8 cellular contexts compared by ENCODE assay signal in genomic region chr12:57745485-57745881, GRCh38. TPM values are rescaled to one million over a fixed set of nuclear protein-coding genes. Genes with fewer than 3 reads are reported as not detected.
DNase-seq lines count a peak whose midpoint lies in the region; ATAC-seq, FAIRE-seq and TF ChIP-seq lines count a peak whose summit lies in the region.

No MANE protein-coding gene starts in this region.

- 19 to 24% methylated on average over 8 of the region's 8 CpGs for WGBS in testis, 2 donors

- no peaks in the 10 kb centered on the region for H3K27me3 ChIP-seq in testis

- H3K4me3 ChIP-seq in kidney (ENCODE audit: low read length in 2 of 2) (peak overlapping the region; percentile 96), testis (peak overlapping the region; percentile 73)

- H3K27ac ChIP-seq in kidney (ENCODE audit: low read depth in 2 of 2, low read length in 2 of 2) (peak overlapping the region; percentile 95 to 98), testis (peak overlapping the region; percentile 85 to 97)

- DNase-seq in activated CD4-positive, alpha-beta T cell treated with anti-CD3 and anti-CD28 coated beads, Interleukin-2, amount 10 ng/mL, durations not matched to agents 7 days and 5 days: no peak
- DNase-seq in activated CD4-positive, alpha-beta T cell treated with anti-CD3 and anti-CD28 coated beads, Interleukin-2, amount 50 U/mL, for 1 hour: no peak
- DNase-seq in activated naive CD8-positive, alpha-beta T cell treated with anti-CD3 and anti-CD28 coated beads, Interleukin-2, amount 50 U/mL, for 24 hours: no peak
- DNase-seq in kidney: peak; percentile 59
- DNase-seq in testis: no peak
- DNase-seq in NCI-H82 (lab: John Stamatoyannopoulos, UW): no peak
- no peak for DNase-seq in D341Med (ENCODE audit: low spot score)
- no peak for DNase-seq in NAMALWA (ENCODE audit: low spot score)

- peaks cover 44% of the 10 kb centered on the region for H3K36me3 Mint-ChIP-seq in activated CD4-positive, alpha-beta T cell treated with anti-CD3 and anti-CD28 coated beads, Interleukin-2, amount 10 ng/mL, durations not matched to agents 7 days and 5 days (ENCODE audit: low read depth)
- H3K36me3 Mint-ChIP-seq in activated naive CD8-positive, alpha-beta T cell treated with anti-CD3 and anti-CD28 coated beads, Interleukin-2, amount 50 U/mL, for 24 hours (ENCODE audit: low read depth): peaks cover 38% of the 10 kb centered on the region

- intact Hi-C loops in kidney (cut with DNase I): no loop called here
- intact Hi-C loops in testis (cut with DNase I; ENCODE audit: low total_unique reads): no loop called here

- peak overlapping the region; percentile 81 for H3K4me3 Mint-ChIP-seq in activated CD4-positive, alpha-beta T cell treated with anti-CD3 and anti-CD28 coated beads, Interleukin-2, amount 10 ng/mL, durations not matched to agents 7 days and 5 days
- peak overlapping the region; percentile 89 for H3K4me3 Mint-ChIP-seq in activated naive CD8-positive, alpha-beta T cell treated with anti-CD3 and anti-CD28 coated beads, Interleukin-2, amount 50 U/mL, for 24 hours

- H3K9ac ChIP-seq in kidney (ENCODE audit: low read length in 2 of 2): peak overlapping the region; percentile 96 to 97

- peaks cover 60% of the 10 kb centered on the region for H3K4me1 Mint-ChIP-seq in activated CD4-positive, alpha-beta T cell treated with anti-CD3 and anti-CD28 coated beads, Interleukin-2, amount 10 ng/mL, durations not matched to agents 7 days and 5 days
- peaks cover 58% of the 10 kb centered on the region for H3K4me1 Mint-ChIP-seq in activated naive CD8-positive, alpha-beta T cell treated with anti-CD3 and anti-CD28 coated beads, Interleukin-2, amount 50 U/mL, for 24 hours

- H3K9me3 Mint-ChIP-seq in activated CD4-positive, alpha-beta T cell treated with anti-CD3 and anti-CD28 coated beads, Interleukin-2, amount 10 ng/mL, durations not matched to agents 7 days and 5 days: no peaks in the 10 kb centered on the region
- no peaks in the 10 kb centered on the region for H3K9me3 Mint-ChIP-seq in activated naive CD8-positive, alpha-beta T cell treated with anti-CD3 and anti-CD28 coated beads, Interleukin-2, amount 50 U/mL, for 24 hours

- peak overlapping the region; percentile 92 for H3K27ac Mint-ChIP-seq in activated CD4-positive, alpha-beta T cell treated with anti-CD3 and anti-CD28 coated beads, Interleukin-2, amount 10 ng/mL, durations not matched to agents 7 days and 5 days
- H3K27ac Mint-ChIP-seq in activated naive CD8-positive, alpha-beta T cell treated with anti-CD3 and anti-CD28 coated beads, Interleukin-2, amount 50 U/mL, for 24 hours: peak overlapping the region; percentile 92

- CTCF ChIA-PET in activated CD4-positive, alpha-beta T cell treated with anti-CD3 and anti-CD28 coated beads, Interleukin-2, amount 10 ng/mL, durations not matched to agents 7 days and 5 days (lab: Charles Lee): interaction anchor here (1.0 to 2.2 kb wide), 4 partner anchors 11 to 162 kb away, joined by 3 to 6 read pairs (median 4); no protein-coding TSS in a partner anchor

- ATAC-seq in activated naive CD8-positive, alpha-beta T cell treated with anti-CD3 and anti-CD28 coated beads, Interleukin-2, amount 50 U/mL, for 24 hours: no peak

- peaks cover 5 to 6% of the 10 kb centered on the region in 2 donors for H3K4me1 ChIP-seq in kidney (ENCODE audit: control insufficient read depth in 1 of 2, insufficient read depth in 1 of 2, low read depth in 1 of 2, low read length in 2 of 2)
- H3K4me1 ChIP-seq in testis: peaks cover 4% of the 10 kb centered on the region

- H3K9me3 ChIP-seq in kidney (ENCODE audit: control insufficient read depth in 1 of 2, low read length in 2 of 2): no peaks in the 10 kb centered on the region
- H3K9me3 ChIP-seq in testis: no peaks in the 10 kb centered on the region

- H3K36me3 ChIP-seq in kidney (ENCODE audit: control insufficient read depth in 1 of 2, insufficient read depth in 2 of 2, low read length in 2 of 2) (peaks cover 7 to 16% of the 10 kb centered on the region in 2 donors), testis (ENCODE audit: low read depth, missing control alignments) (peaks cover 6% of the 10 kb centered on the region)

- no peaks in the 10 kb centered on the region for H3K27me3 Mint-ChIP-seq in activated CD4-positive, alpha-beta T cell treated with anti-CD3 and anti-CD28 coated beads, Interleukin-2, amount 10 ng/mL, durations not matched to agents 7 days and 5 days
- H3K27me3 Mint-ChIP-seq in activated naive CD8-positive, alpha-beta T cell treated with anti-CD3 and anti-CD28 coated beads, Interleukin-2, amount 50 U/mL, for 24 hours: no peaks in the 10 kb centered on the region

- no peak for TF ChIP-seq POLR2A in testis (IDR thresholded peaks at IDR 0.05)

- FAIRE-seq in kidney (lab: Jason Lieb, UNC): no peak

- POLR2A ChIA-PET in activated CD4-positive, alpha-beta T cell treated with anti-CD3 and anti-CD28 coated beads, Interleukin-2, amount 10 ng/mL, durations not matched to agents 7 days and 5 days (lab: Charles Lee): no interaction called here

- TF ChIP-seq CTCF in kidney (IDR thresholded peaks at IDR 0.05; ENCODE audit: borderline replicate concordance, extremely low read depth, insufficient read depth) (no peak), testis (IDR thresholded peaks at IDR 0.05) (no peak)

RNA-seq across cellular contexts. Expression of gene TSPAN31, which starts 0.6 kb away (rescaled TPM):
- total RNA-seq in activated CD4-positive, alpha-beta T cell treated with anti-CD3 and anti-CD28 coated beads, Interleukin-2, amount 10 ng/mL, durations not matched to agents 7 days and 5 days: 10 to 100 TPM; 18.6 to 22.3 TPM
- total RNA-seq in kidney: 53.3 TPM
- 60.1 TPM for polyA plus RNA-seq in kidney (ENCODE audit: insufficient read depth, low read depth, low replicate concordance)
- 10 to 100 TPM; 25.4 to 33.0 TPM for total RNA-seq in testis
- 30.8 TPM for polyA plus RNA-seq in testis (ENCODE audit: insufficient read depth, low read depth, low replicate concordance)

RNA-seq across cellular contexts. Expression of gene CDK4, which starts 6.6 kb away (rescaled TPM):
- total RNA-seq in activated CD4-positive, alpha-beta T cell treated with anti-CD3 and anti-CD28 coated beads, Interleukin-2, amount 10 ng/mL, durations not matched to agents 7 days and 5 days: 100 to 1,000 TPM in 1 of 2 experiments, 10 to 100 TPM in 1; 84.4 to 104 TPM
- total RNA-seq in kidney: 69.1 TPM
- polyA plus RNA-seq in kidney (ENCODE audit: insufficient read depth, low read depth, low replicate concordance): 118 TPM
- total RNA-seq in testis: 10 to 100 TPM; 47.0 to 73.5 TPM
- 64.4 TPM for polyA plus RNA-seq in testis (ENCODE audit: insufficient read depth, low read depth, low replicate concordance)

RNA-seq across cellular contexts. Expression of gene AGAP2, which starts 6.9 kb away (rescaled TPM):
- total RNA-seq in activated CD4-positive, alpha-beta T cell treated with anti-CD3 and anti-CD28 coated beads, Interleukin-2, amount 10 ng/mL, durations not matched to agents 7 days and 5 days: 10 to 100 TPM; 72.6 to 73.3 TPM
- total RNA-seq in kidney: 3.7 TPM
- polyA plus RNA-seq in kidney (ENCODE audit: insufficient read depth, low read depth, low replicate concordance): 0.13 TPM
- total RNA-seq in testis: 1 to 10 TPM; 2.7 to 3.2 TPM
- polyA plus RNA-seq in testis (ENCODE audit: insufficient read depth, low read depth, low replicate concordance): 1.9 TPM

RNA-seq across cellular contexts. Expression of gene MARCHF9, which starts 9.4 kb away (rescaled TPM):
- total RNA-seq in activated CD4-positive, alpha-beta T cell treated with anti-CD3 and anti-CD28 coated beads, Interleukin-2, amount 10 ng/mL, durations not matched to agents 7 days and 5 days: 10 to 100 TPM; 23.7 to 27.2 TPM
- total RNA-seq in kidney (22.9 TPM), testis (10 to 100 TPM in 1 of 2 donors, 1 to 10 TPM in 1; 9.2 to 15.1 TPM)
- polyA plus RNA-seq in kidney (ENCODE audit: insufficient read depth, low read depth, low replicate concordance) (38.4 TPM), testis (ENCODE audit: insufficient read depth, low read depth, low replicate concordance) (8.4 TPM)

RNA-seq across cellular contexts. Expression of gene CYP27B1, which starts 21.4 kb away (rescaled TPM):
- total RNA-seq in activated CD4-positive, alpha-beta T cell treated with anti-CD3 and anti-CD28 coated beads, Interleukin-2, amount 10 ng/mL, durations not matched to agents 7 days and 5 days: 1 to 10 TPM; 1.9 to 2.3 TPM
- total RNA-seq in kidney (3.5 TPM), testis (10 to 100 TPM in 1 of 2 donors, 1 to 10 TPM in 1; 3.9 to 30.2 TPM)
- polyA plus RNA-seq in kidney (ENCODE audit: insufficient read depth, low read depth, low replicate concordance) (33.4 TPM), testis (ENCODE audit: insufficient read depth, low read depth, low replicate concordance) (2.2 TPM)

Comparison
In these comparisons a context has a peak if more than half of its experiments do, and no peak if none do; other contexts are left out.
1. RNA of gene AGAP2, which starts 6.9 kb away (total RNA-seq): 72.6 to 73.3 TPM in activated CD4-positive, alpha-beta T cell treated with anti-CD3 and anti-CD28 coated beads, Interleukin-2, amount 10 ng/mL, durations not matched to agents 7 days and 5 days; 3.7 TPM in kidney (single experiment) and 2.7 to 3.2 TPM in testis; every median in the first group is over 10 times any median in the second.